In the genomic region with DNA sequence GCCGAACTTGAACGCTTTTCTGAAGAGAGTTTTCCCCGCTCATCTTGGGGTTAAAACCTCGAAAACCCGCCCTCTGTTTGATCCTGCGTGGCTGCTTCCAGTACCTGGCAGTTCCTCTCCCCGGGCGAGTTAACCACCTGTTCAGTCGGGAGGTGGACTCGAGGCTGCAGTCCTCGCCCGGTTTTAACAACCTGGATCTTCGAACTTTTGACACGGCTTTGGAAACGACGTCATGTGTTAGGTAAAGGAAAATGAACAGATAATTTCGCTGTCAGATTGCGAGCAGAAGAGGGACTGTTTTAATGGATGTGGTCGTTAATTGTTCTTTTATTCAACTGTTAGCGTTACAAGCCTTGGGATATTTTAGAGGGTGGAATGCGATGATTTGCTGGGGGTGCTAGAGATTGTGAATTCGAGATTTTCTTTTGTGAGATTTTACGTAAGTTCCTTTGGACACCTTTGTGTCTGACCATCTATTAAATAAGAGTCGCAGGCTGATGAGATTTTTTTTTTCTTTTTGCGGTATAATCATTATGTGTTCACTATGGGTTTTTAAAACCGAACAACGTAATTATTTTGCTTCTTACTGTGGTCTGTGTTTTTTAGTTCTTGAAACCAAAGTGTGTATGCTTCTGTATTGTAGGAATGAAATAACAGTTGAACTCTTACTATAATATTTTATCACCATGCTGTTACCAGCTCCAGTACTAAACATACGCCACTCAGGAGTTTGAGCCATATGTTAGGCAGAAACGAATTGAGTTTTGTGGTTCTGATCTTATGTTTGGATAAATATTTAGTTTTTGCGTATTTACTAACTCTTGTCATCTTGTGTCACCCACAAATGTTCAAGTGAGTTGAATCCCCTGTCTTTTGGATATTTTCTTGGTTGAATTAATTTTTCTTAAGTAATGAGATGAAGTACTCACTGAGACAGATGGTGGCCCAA, we compare ENCODE assay signal across 1 cellular context.
TF ChIP-seq lines count a peak whose summit lies in the region.

No MANE protein-coding gene starts in this region.

TF ChIP-seq in HepG2, 621 proteins besides CTCF, POLR2A, EP300 and RAD21 (continued from another document and continues in another):
- TF ChIP-seq, protein P1, sequence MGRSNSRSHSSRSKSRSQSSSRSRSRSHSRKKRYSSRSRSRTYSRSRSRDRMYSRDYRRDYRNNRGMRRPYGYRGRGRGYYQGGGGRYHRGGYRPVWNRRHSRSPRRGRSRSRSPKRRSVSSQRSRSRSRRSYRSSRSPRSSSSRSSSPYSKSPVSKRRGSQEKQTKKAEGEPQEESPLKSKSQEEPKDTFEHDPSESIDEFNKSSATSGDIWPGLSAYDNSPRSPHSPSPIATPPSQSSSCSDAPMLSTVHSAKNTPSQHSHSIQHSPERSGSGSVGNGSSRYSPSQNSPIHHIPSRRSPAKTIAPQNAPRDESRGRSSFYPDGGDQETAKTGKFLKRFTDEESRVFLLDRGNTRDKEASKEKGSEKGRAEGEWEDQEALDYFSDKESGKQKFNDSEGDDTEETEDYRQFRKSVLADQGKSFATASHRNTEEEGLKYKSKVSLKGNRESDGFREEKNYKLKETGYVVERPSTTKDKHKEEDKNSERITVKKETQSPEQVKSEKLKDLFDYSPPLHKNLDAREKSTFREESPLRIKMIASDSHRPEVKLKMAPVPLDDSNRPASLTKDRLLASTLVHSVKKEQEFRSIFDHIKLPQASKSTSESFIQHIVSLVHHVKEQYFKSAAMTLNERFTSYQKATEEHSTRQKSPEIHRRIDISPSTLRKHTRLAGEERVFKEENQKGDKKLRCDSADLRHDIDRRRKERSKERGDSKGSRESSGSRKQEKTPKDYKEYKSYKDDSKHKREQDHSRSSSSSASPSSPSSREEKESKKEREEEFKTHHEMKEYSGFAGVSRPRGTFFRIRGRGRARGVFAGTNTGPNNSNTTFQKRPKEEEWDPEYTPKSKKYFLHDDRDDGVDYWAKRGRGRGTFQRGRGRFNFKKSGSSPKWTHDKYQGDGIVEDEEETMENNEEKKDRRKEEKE (IDR thresholded peaks at IDR 0.05) = no peak
- TF ChIP-seq RARA (CRISPR knock-in tag; IDR thresholded peaks at IDR 0.05) = peak; percentile 13; the same call in 1 of the 2 replicates
- no peak for TF ChIP-seq FOXP1 (IDR thresholded peaks at IDR 0.05)
- no peak for TF ChIP-seq FOXP1 (CRISPR knock-in tag; IDR thresholded peaks at IDR 0.05)
- TF ChIP-seq XBP1 (CRISPR knock-in tag; IDR thresholded peaks at IDR 0.05) = no peak
- no peak for TF ChIP-seq ETV5 (CRISPR knock-in tag; IDR thresholded peaks at IDR 0.05; ENCODE audit: borderline replicate concordance)
- TF ChIP-seq, protein P2, sequence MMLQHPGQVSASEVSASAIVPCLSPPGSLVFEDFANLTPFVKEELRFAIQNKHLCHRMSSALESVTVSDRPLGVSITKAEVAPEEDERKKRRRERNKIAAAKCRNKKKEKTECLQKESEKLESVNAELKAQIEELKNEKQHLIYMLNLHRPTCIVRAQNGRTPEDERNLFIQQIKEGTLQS (CRISPR knock-in tag; IDR thresholded peaks at IDR 0.05) = no peak
- peak; percentile 56; the same call in 1 of the 2 replicates for TF ChIP-seq ZNF292 (CRISPR knock-in tag; IDR thresholded peaks at IDR 0.05; ENCODE audit: borderline replicate concordance, low read depth)
- 0 out of 2 replicates have a peak, but pooled peaks have one; percentile 33 for TF ChIP-seq MAZ (IDR thresholded peaks at IDR 0.05; ENCODE audit: borderline replicate concordance, low read depth, low read length)
- no peak; the same call in 1 of the 2 replicates for TF ChIP-seq MAZ (CRISPR knock-in tag; IDR thresholded peaks at IDR 0.05; ENCODE audit: low read depth)
- TF ChIP-seq, protein P3, sequence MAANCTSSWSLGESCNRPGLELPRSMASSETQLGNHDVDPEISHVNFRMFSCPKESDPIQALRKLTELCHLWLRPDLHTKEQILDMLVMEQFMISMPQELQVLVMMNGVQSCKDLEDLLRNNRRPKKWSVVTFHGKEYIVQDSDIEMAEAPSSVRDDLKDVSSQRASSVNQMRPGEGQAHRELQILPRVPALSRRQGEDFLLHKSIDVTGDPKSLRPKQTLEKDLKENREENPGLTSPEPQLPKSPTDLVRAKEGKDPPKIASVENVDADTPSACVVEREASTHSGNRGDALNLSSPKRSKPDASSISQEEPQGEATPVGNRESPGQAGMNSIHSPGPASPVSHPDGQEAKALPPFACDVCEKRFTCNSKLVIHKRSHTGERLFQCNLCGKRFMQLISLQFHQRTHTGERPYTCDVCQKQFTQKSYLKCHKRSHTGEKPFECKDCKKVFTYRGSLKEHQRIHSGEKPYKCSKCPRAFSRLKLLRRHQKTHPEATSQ (CRISPR knock-in tag; IDR thresholded peaks at IDR 0.05; ENCODE audit: borderline replicate concordance) = 0 out of 2 replicates have a peak, but pooled peaks have one; percentile 23
- TF ChIP-seq ZNF337 (CRISPR knock-in tag; IDR thresholded peaks at IDR 0.05; ENCODE audit: borderline replicate concordance, low read depth) = no peak
- no peak for TF ChIP-seq HDAC1 (CRISPR knock-in tag; IDR thresholded peaks at IDR 0.05)
- TF ChIP-seq, protein P4, sequence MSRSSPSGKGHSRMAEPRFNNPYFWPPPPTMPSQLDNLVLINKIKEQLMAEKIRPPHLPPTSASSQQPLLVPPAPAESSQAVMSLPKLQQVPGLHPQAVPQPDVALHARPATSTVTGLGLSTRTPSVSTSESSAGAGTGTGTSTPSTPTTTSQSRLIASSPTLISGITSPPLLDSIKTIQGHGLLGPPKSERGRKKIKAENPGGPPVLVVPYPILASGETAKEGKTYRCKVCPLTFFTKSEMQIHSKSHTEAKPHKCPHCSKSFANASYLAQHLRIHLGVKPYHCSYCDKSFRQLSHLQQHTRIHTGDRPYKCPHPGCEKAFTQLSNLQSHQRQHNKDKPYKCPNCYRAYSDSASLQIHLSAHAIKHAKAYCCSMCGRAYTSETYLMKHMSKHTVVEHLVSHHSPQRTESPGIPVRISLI (CRISPR knock-in tag; IDR thresholded peaks at IDR 0.05; ENCODE audit: borderline replicate concordance) = no peak
- TF ChIP-seq MTF2 (CRISPR knock-in tag; IDR thresholded peaks at IDR 0.05; ENCODE audit: borderline replicate concordance) = no peak
- TF ChIP-seq, protein P5, sequence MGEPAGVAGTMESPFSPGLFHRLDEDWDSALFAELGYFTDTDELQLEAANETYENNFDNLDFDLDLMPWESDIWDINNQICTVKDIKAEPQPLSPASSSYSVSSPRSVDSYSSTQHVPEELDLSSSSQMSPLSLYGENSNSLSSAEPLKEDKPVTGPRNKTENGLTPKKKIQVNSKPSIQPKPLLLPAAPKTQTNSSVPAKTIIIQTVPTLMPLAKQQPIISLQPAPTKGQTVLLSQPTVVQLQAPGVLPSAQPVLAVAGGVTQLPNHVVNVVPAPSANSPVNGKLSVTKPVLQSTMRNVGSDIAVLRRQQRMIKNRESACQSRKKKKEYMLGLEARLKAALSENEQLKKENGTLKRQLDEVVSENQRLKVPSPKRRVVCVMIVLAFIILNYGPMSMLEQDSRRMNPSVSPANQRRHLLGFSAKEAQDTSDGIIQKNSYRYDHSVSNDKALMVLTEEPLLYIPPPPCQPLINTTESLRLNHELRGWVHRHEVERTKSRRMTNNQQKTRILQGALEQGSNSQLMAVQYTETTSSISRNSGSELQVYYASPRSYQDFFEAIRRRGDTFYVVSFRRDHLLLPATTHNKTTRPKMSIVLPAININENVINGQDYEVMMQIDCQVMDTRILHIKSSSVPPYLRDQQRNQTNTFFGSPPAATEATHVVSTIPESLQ (CRISPR knock-in tag; conservative IDR thresholded peaks at IDR 0.05) = no peak
- TF ChIP-seq, protein P6, sequence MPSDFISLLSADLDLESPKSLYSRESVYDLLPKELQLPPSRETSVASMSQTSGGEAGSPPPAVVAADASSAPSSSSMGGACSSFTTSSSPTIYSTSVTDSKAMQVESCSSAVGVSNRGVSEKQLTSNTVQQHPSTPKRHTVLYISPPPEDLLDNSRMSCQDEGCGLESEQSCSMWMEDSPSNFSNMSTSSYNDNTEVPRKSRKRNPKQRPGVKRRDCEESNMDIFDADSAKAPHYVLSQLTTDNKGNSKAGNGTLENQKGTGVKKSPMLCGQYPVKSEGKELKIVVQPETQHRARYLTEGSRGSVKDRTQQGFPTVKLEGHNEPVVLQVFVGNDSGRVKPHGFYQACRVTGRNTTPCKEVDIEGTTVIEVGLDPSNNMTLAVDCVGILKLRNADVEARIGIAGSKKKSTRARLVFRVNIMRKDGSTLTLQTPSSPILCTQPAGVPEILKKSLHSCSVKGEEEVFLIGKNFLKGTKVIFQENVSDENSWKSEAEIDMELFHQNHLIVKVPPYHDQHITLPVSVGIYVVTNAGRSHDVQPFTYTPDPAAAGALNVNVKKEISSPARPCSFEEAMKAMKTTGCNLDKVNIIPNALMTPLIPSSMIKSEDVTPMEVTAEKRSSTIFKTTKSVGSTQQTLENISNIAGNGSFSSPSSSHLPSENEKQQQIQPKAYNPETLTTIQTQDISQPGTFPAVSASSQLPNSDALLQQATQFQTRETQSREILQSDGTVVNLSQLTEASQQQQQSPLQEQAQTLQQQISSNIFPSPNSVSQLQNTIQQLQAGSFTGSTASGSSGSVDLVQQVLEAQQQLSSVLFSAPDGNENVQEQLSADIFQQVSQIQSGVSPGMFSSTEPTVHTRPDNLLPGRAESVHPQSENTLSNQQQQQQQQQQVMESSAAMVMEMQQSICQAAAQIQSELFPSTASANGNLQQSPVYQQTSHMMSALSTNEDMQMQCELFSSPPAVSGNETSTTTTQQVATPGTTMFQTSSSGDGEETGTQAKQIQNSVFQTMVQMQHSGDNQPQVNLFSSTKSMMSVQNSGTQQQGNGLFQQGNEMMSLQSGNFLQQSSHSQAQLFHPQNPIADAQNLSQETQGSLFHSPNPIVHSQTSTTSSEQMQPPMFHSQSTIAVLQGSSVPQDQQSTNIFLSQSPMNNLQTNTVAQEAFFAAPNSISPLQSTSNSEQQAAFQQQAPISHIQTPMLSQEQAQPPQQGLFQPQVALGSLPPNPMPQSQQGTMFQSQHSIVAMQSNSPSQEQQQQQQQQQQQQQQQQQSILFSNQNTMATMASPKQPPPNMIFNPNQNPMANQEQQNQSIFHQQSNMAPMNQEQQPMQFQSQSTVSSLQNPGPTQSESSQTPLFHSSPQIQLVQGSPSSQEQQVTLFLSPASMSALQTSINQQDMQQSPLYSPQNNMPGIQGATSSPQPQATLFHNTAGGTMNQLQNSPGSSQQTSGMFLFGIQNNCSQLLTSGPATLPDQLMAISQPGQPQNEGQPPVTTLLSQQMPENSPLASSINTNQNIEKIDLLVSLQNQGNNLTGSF (CRISPR knock-in tag; IDR thresholded peaks at IDR 0.05) = no peak
- TF ChIP-seq ATAD3A (CRISPR knock-in tag; IDR thresholded peaks at IDR 0.05) = no peak
- TF ChIP-seq, protein P7, sequence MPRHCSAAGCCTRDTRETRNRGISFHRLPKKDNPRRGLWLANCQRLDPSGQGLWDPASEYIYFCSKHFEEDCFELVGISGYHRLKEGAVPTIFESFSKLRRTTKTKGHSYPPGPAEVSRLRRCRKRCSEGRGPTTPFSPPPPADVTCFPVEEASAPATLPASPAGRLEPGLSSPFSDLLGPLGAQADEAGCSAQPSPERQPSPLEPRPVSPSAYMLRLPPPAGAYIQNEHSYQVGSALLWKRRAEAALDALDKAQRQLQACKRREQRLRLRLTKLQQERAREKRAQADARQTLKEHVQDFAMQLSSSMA (CRISPR knock-in tag; IDR thresholded peaks at IDR 0.05) = no peak
- 0 out of 2 replicates have a peak, but pooled peaks have one; percentile 6 for TF ChIP-seq ZSCAN21 (CRISPR knock-in tag; IDR thresholded peaks at IDR 0.05; ENCODE audit: borderline replicate concordance)
- TF ChIP-seq MAFG (CRISPR knock-in tag; IDR thresholded peaks at IDR 0.05) = no peak
- TF ChIP-seq TCF7 (IDR thresholded peaks at IDR 0.05; ENCODE audit: low read depth) = peak; percentile 45; the same call in 1 of the 2 replicates
- TF ChIP-seq, protein P8, sequence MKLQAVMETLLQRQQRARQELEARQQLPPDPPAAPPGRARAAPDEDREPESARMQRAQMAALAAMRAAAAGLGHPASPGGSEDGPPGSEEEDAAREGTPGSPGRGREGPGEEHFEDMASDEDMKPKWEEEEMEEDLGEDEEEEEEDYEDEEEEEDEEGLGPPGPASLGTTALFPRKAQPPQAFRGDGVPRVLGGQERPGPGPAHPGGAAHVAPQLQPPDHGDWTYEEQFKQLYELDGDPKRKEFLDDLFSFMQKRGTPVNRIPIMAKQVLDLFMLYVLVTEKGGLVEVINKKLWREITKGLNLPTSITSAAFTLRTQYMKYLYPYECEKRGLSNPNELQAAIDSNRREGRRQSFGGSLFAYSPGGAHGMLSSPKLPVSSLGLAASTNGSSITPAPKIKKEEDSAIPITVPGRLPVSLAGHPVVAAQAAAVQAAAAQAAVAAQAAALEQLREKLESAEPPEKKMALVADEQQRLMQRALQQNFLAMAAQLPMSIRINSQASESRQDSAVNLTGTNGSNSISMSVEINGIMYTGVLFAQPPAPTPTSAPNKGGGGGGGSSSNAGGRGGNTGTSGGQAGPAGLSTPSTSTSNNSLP (IDR thresholded peaks at IDR 0.05; ENCODE audit: low read depth, low read length) = no peak
- TF ChIP-seq, protein P9, sequence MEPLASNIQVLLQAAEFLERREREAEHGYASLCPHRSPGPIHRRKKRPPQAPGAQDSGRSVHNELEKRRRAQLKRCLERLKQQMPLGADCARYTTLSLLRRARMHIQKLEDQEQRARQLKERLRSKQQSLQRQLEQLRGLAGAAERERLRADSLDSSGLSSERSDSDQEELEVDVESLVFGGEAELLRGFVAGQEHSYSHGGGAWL (CRISPR knock-in tag; IDR thresholded peaks at IDR 0.05) = no peak
- TF ChIP-seq, protein P10, sequence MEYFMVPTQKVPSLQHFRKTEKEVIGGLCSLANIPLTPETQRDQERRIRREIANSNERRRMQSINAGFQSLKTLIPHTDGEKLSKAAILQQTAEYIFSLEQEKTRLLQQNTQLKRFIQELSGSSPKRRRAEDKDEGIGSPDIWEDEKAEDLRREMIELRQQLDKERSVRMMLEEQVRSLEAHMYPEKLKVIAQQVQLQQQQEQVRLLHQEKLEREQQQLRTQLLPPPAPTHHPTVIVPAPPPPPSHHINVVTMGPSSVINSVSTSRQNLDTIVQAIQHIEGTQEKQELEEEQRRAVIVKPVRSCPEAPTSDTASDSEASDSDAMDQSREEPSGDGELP (IDR thresholded peaks at IDR 0.05; ENCODE audit: borderline replicate concordance, low read depth) = peak; percentile 32; the same call in 1 of the 2 replicates
- TF ChIP-seq ZBTB38 (CRISPR knock-in tag; IDR thresholded peaks at IDR 0.05) = no peak
- TF ChIP-seq ZNF652 (CRISPR knock-in tag; IDR thresholded peaks at IDR 0.05; ENCODE audit: borderline replicate concordance, low read depth) = peak; percentile 88
- peak; percentile 50; the same call in 1 of the 2 replicates for TF ChIP-seq CREB1 (IDR thresholded peaks at IDR 0.05)
- TF ChIP-seq CREB1 (CRISPR knock-in tag; IDR thresholded peaks at IDR 0.05) = 0 out of 2 replicates have a peak, but pooled peaks have one; percentile 27
- TF ChIP-seq ATF7 (IDR thresholded peaks at IDR 0.05) = peak; percentile 65
- TF ChIP-seq ATF7 (CRISPR knock-in tag; IDR thresholded peaks at IDR 0.05) = no peak
- TF ChIP-seq, protein P11, sequence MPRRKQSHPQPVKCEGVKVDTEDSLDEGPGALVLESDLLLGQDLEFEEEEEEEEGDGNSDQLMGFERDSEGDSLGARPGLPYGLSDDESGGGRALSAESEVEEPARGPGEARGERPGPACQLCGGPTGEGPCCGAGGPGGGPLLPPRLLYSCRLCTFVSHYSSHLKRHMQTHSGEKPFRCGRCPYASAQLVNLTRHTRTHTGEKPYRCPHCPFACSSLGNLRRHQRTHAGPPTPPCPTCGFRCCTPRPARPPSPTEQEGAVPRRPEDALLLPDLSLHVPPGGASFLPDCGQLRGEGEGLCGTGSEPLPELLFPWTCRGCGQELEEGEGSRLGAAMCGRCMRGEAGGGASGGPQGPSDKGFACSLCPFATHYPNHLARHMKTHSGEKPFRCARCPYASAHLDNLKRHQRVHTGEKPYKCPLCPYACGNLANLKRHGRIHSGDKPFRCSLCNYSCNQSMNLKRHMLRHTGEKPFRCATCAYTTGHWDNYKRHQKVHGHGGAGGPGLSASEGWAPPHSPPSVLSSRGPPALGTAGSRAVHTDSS (CRISPR knock-in tag; conservative IDR thresholded peaks at IDR 0.05) = no peak
